Comparison of ENCODE assay signal across 8 cellular contexts in the genomic region with DNA sequence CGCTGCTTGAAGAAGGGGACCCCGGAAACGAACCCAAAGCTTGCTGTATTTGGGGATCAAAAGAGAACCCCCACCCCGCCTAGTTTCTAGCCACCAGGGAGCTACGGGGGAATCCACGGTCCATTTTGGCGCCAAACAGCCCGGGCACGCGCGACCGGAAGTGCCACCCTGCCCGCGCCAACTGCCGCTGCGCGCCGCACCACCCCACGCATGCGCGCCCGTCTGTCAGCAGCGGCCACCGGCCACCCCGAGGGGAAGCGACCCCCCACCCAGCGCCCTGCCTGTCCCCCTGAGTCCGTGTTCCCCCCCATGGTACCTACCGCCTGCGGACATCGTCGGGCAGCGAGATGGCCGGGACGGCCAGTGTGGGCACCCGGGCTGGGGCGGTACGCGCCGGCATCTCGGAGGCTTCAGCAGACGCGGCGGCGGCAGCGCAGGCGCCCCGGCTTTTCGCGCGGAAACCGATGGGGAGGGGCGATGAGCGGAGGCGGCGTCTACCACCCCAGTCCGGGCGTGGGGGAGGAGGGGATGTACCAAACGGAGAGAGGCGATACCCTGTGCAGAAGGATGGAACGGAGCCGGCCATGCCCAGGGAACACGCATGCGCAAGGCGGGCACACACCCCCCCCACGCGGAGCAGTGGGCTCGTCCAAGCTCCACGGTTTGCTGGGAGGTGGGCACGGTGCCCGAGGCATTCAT. TPM values are rescaled to one million over a fixed set of nuclear protein-coding genes. Genes with fewer than 3 reads are reported as not detected.
DNase-seq lines count a peak whose midpoint lies in the region; ATAC-seq and TF ChIP-seq lines count a peak whose summit lies in the region.

A gene (minus strand): TSS at position 454 of the 699 bp plus-strand sequence. CDS start 54 bp downstream, at position 400.

- intact Hi-C loops in spleen (cut with DNase I; ENCODE audit: low total_unique reads), result loop anchor here (10.0 kb wide), 1 partner anchor 50 kb away; no protein-coding TSS in a partner anchor

- ATAC-seq in GM18907 (IDR thresholded peaks at IDR 0.05; ENCODE audit: unreplicated experiment) (peak; percentile 85), HG03175 (IDR thresholded peaks at IDR 0.05; ENCODE audit: unreplicated experiment) (peak; percentile 83)

- peaks cover 0 to 31% (median 0%) of the 10 kb centered on the region in 6 donors for H3K36me3 ChIP-seq in spleen

- TF ChIP-seq CTCF in AG04450 (IDR thresholded peaks at IDR 0.05; ENCODE audit: low read depth, low read length) (no peak), spleen (IDR thresholded peaks at IDR 0.05 in 8 of 11, conservative IDR thresholded peaks at IDR 0.05 in 3 of 11) (peak in 1 of 11 experiments; percentile 10)

- peak within 1 kb of the TSS; percentile 73 for H3K27ac ChIP-seq in AG04450 (ENCODE audit: low read depth, low read length)
- peak within 1 kb of the TSS; percentile 95 for H3K27ac ChIP-seq in caudate nucleus (ENCODE audit: low read depth, low read length)
- peak within 1 kb of the TSS; percentile 79 to 92 (median 88) for H3K27ac ChIP-seq in spleen

- peaks cover 17 to 78% (median 45%) of the 10 kb centered on the region in 6 donors for H3K4me1 ChIP-seq in spleen

- TF ChIP-seq POLR2A in spleen (IDR thresholded peaks at IDR 0.05), result peak in 2 of 3 donors; percentile 27 to 44

- CTCF ChIA-PET in AG04450 (lab: Charles Lee), result interaction anchor here (0.6 to 2.1 kb wide), 4 partner anchors 35 to 96 kb away, joined by 3 to 5 read pairs (median 3); no protein-coding TSS in a partner anchor

- WGBS in spleen, 5 donors, result 0 to 1% (median 0%) methylated on average over 15 to 71 of the region's 71 CpGs

- POLR2A ChIA-PET in AG04450 (lab: Yijun Ruan, JAX), result interaction anchor here (0.6 to 2.3 kb wide), 7 partner anchors 10 to 55 kb away, joined by 3 to 11 read pairs (median 6); no protein-coding TSS in a partner anchor

- H3K9me3 ChIP-seq in AG04450 (ENCODE audit: control insufficient read depth, insufficient read depth, low read length) (peaks cover 4% of the 10 kb centered on the region; the same call in 1 of the 2 replicates), spleen (no peaks in the 10 kb centered on the region)

- no peaks in the 10 kb centered on the region for H3K27me3 ChIP-seq in AG04450 (ENCODE audit: control insufficient read depth, insufficient read depth, low read length)
- no peaks in the 10 kb centered on the region for H3K27me3 ChIP-seq in spleen (replicated peaks in 1 of 7)

- DNase-seq in AG04450 (ENCODE audit: low read depth, low spot score) (peak; percentile 92), NCI-H345 treated with DMSO at 0.1 percent for 48 hours (lab: John Stamatoyannopoulos, UW; ENCODE audit: unreplicated experiment) (peak; percentile 95), caudate nucleus (lab: John Stamatoyannopoulos, UW) (peak; percentile 58 to 98 (median 94)), inferior parietal cortex (ENCODE audit: extremely low spot score) (peak; percentile 94), spleen (peak; percentile 98)
- DNase-seq in activated CD4-positive, CD25-positive, alpha-beta regulatory T cell (lab: John Stamatoyannopoulos, UW), result peak; percentile 92 to 96 (median 94)

- H3K4me3 ChIP-seq in AG04450 (ENCODE audit: low read depth, low read length) (peak within 1 kb of the TSS; percentile 85), spleen (peak within 1 kb of the TSS; percentile 87 to 99 (median 94))

RNA-seq across cellular contexts. Expression of the gene that starts here (rescaled TPM):
- polyA plus RNA-seq in AG04450 (2011; rRNA removed) (54.5 and 60.7 TPM in 2 replicates), spleen (10 to 100 TPM; 40.6 to 43.3 (median 41.1) TPM)
- polyA minus RNA-seq in AG04450 (2011; rRNA and poly(A)+ RNA removed), result 56.4 and 66.8 TPM in 2 replicates
- 100 to 1,000 TPM in 2 of 7 donors, 10 to 100 TPM in 5; 66.9 to 131 (median 77.2) TPM for total RNA-seq in spleen

Comparison
In these comparisons a context has a peak if more than half of its experiments do, and no peak if none do; other contexts are left out.
1. Peak in every context shown above with its lines: DNase-seq, ATAC-seq, H3K4me3 ChIP-seq and H3K27ac ChIP-seq.